Comparison of ENCODE assay signal across 26 cellular contexts in genomic region chrX:40101430-40101802, GRCh38. TPM values are rescaled to one million over a fixed set of nuclear protein-coding genes. Genes with fewer than 3 reads are reported as not detected.
A peak's percentile ranks its signal among the peaks of the same experiment; 100 is the strongest.
DNase-seq lines count a peak whose midpoint lies in the region; ATAC-seq and TF ChIP-seq lines count a peak whose summit lies in the region.
"Had no signal": no experiment of that assay in that cellular context is flagged by ENCODE, and none has a peak within 500 bp of the region (broad histone marks: within the 10 kb centered on the region; RNA-seq: fewer than 3 reads in every experiment).

No MANE protein-coding gene starts in this region.

- peaks cover 2% of the 10 kb centered on the region; the same call in 1 of the 2 replicates for H3K79me2 ChIP-seq in Karpas-422 (ENCODE audit: low read length)
- no peaks in the 10 kb centered on the region for H3K79me2 ChIP-seq in osteoblast (ENCODE audit: insufficient read depth, low read length)

- peaks cover 49 to 75% (median 65%) of the 10 kb centered on the region in 10 experiments for H3K4me1 ChIP-seq in BLaER1 treated with 17β-estradiol and CSF1 and Interleukin-3, amounts not matched to agents 10 nM and 100 nM
- H3K4me1 ChIP-seq in Karpas-422 (ENCODE audit: low read length) (peaks cover 57% of the 10 kb centered on the region), osteoblast (ENCODE audit: insufficient read depth, low read length) (peaks cover 7% of the 10 kb centered on the region)
- H3K4me1 ChIP-seq in effector memory CD4-positive, alpha-beta T cell (ENCODE audit: control insufficient read depth, insufficient read depth, low read length, poor library complexity, severe bottlenecking): peaks cover 10% of the 10 kb centered on the region

- H3K27ac ChIP-seq in BLaER1 treated with 17β-estradiol and CSF1 and Interleukin-3, amounts not matched to agents 10 nM and 100 nM: peak overlapping the region in 3 of 11 experiments; percentile 4 to 84 (median 66); a peak in 2 of 22 replicates
- H3K27ac ChIP-seq in Karpas-422 (ENCODE audit: low read length): peak overlapping the region; percentile 99
- no peak overlapping the region for H3K27ac ChIP-seq in osteoblast (ENCODE audit: low read depth, low read length)
- H3K27ac ChIP-seq in effector memory CD4-positive, alpha-beta T cell (ENCODE audit: insufficient read depth, low read length, poor library complexity, severe bottlenecking): no peak overlapping the region
- H3K27ac ChIP-seq: breast epithelium, heart right ventricle, lower lobe of right lung, PC-9 had no signal

- peak overlapping the region in 2 of 5 experiments; percentile 45 to 97 for H3K27ac Mint-ChIP-seq in brain
- H3K27ac Mint-ChIP-seq: activated naive CD8-positive, alpha-beta T cell treated with anti-CD3 and anti-CD28 coated beads, Interleukin-2, amount 50 U/mL, for 24 hours; activated T-helper 2 cell treated with anti-CD3 and anti-CD28 coated beads, Interferon-gamma antibody, Interleukin-2, Interleukin-4, amounts not matched to agents 10 μg/mL and 5 μg/mL and 100 μg/mL, durations not matched to agents 14 hours and 24 hours and 36 hours; T-helper 1 cell treated with Interleukin-12 subunit alpha and Interleukin-12 subunit beta and Interleukin-4 antibody, amounts not matched to agents 30 μg/mL and 1 μg/mL, for 36 hours had no signal

- ATAC-seq in GM19463 (IDR thresholded peaks at IDR 0.05; ENCODE audit: unreplicated experiment): no peak
- ATAC-seq: activated naive CD8-positive, alpha-beta T cell treated with anti-CD3 and anti-CD28 coated beads, Interleukin-2, amount 50 U/mL, for 24 hours; heart right ventricle; HepG2; lower lobe of right lung; right cardiac atrium had no signal

- DNase-seq in Karpas-422 (no peak), osteoblast (ENCODE audit: insufficient read length, low spot score, missing footprints) (peak; percentile 59), NOMO-1 treated with DMSO at 0.1 percent for 48 hours (lab: John Stamatoyannopoulos, UW; ENCODE audit: unreplicated experiment) (no peak)
- DNase-seq in activated naive CD4-positive, alpha-beta T cell (lab: John Stamatoyannopoulos, UW): no peak
- DNase-seq in effector memory CD4-positive, alpha-beta T cell: no peak
- DNase-seq: activated CD4-positive, alpha-beta T cell treated with anti-CD3 and anti-CD28 coated beads, Interleukin-2, amount 10 ng/mL, durations not matched to agents 7 days and 5 days; activated naive CD8-positive, alpha-beta T cell treated with anti-CD3 and anti-CD28 coated beads, Interleukin-2, amount 50 U/mL, for 24 hours; CD4-positive, alpha-beta memory T cell; cortex of kidney; heart right ventricle; lower lobe of right lung; MG63; NCI-H1694; NCI-H2171 treated with DMSO at 0.1 percent for 48 hours; NCI-H69; occipital lobe; PC-9; right cardiac atrium; SIG-M5 had no signal

- peaks cover 7 to 30% (median 15%) of the 10 kb centered on the region in 11 experiments; a peak in 18 of 22 replicates for H3K27me3 ChIP-seq in BLaER1 treated with 17β-estradiol and CSF1 and Interleukin-3, amounts not matched to agents 10 nM and 100 nM
- H3K27me3 ChIP-seq in Karpas-422 (ENCODE audit: low read length): no peaks in the 10 kb centered on the region
- H3K27me3 ChIP-seq in osteoblast (ENCODE audit: insufficient read depth, low read length): peaks cover 28% of the 10 kb centered on the region
- peaks cover 4% of the 10 kb centered on the region for H3K27me3 ChIP-seq in effector memory CD4-positive, alpha-beta T cell (replicated peaks; ENCODE audit: control insufficient read depth, insufficient read depth, low read length, poor library complexity, severe bottlenecking)
- H3K27me3 ChIP-seq: MG63 had no signal

- H3K36me3 ChIP-seq in BLaER1 treated with 17β-estradiol and CSF1 and Interleukin-3, amounts not matched to agents 10 nM and 100 nM: peaks cover 0 to 11% (median 0%) of the 10 kb centered on the region in 11 experiments; a peak in 4 of 22 replicates
- H3K36me3 ChIP-seq in Karpas-422 (ENCODE audit: insufficient read depth, low read length) (no peaks in the 10 kb centered on the region), osteoblast (ENCODE audit: insufficient read depth, low read length) (no peaks in the 10 kb centered on the region)
- no peaks in the 10 kb centered on the region for H3K36me3 ChIP-seq in effector memory CD4-positive, alpha-beta T cell (ENCODE audit: control insufficient read depth, insufficient read depth, low read length)
- H3K36me3 ChIP-seq: breast epithelium, heart right ventricle, lower lobe of right lung, MG63 had no signal

- H2AFZ ChIP-seq in Karpas-422 (ENCODE audit: low read length) (no peak overlapping the region), osteoblast (ENCODE audit: low read length) (no peak overlapping the region)
- H2AFZ ChIP-seq: PC-9 had no signal

- H3K4me3 ChIP-seq in BLaER1 treated with 17β-estradiol and CSF1 and Interleukin-3, amounts not matched to agents 10 nM and 100 nM: peak overlapping the region in 1 of 10 experiments; percentile 20; a peak in 2 of 20 replicates
- H3K4me3 ChIP-seq in Karpas-422 (ENCODE audit: low read length) (peak overlapping the region; percentile 56; the same call in 1 of the 2 replicates), osteoblast (ENCODE audit: insufficient read depth, low read length) (no peak overlapping the region)
- no peak overlapping the region for H3K4me3 ChIP-seq in effector memory CD4-positive, alpha-beta T cell (ENCODE audit: insufficient read depth, low read depth, low read length, poor library complexity, severe bottlenecking)
- H3K4me3 ChIP-seq: breast epithelium, lower lobe of right lung, MG63, PC-9 had no signal

- peak overlapping the region; percentile 77 to 95 (median 88) for H3K4me2 ChIP-seq in BLaER1 treated with 17β-estradiol and CSF1 and Interleukin-3, amounts not matched to agents 10 nM and 100 nM
- peak overlapping the region; percentile 91 for H3K4me2 ChIP-seq in Karpas-422 (ENCODE audit: low read depth, low read length, poor library complexity, severe bottlenecking)
- H3K4me2 ChIP-seq in osteoblast (ENCODE audit: insufficient read depth, low read length): no peak overlapping the region

- peaks cover 35 to 57% (median 49%) of the 10 kb centered on the region in 11 experiments for H3K9me3 ChIP-seq in BLaER1 treated with 17β-estradiol and CSF1 and Interleukin-3, amounts not matched to agents 10 nM and 100 nM (replicated peaks in 1 of 11)
- H3K9me3 ChIP-seq in Karpas-422 (ENCODE audit: low read length) (no peaks in the 10 kb centered on the region), osteoblast (ENCODE audit: low read depth, low read length) (no peaks in the 10 kb centered on the region)
- no peaks in the 10 kb centered on the region for H3K9me3 ChIP-seq in effector memory CD4-positive, alpha-beta T cell (ENCODE audit: control insufficient read depth, low read length)
- H3K9me3 ChIP-seq: breast epithelium, heart right ventricle, lower lobe of right lung, MG63 had no signal

- H3K27me3 Mint-ChIP-seq in brain: peaks cover 7% of the 10 kb centered on the region
- H3K27me3 Mint-ChIP-seq: activated CD4-positive, alpha-beta T cell treated with anti-CD3 and anti-CD28 coated beads, Interleukin-2, amount 10 ng/mL, durations not matched to agents 7 days and 5 days; activated naive CD8-positive, alpha-beta T cell treated with anti-CD3 and anti-CD28 coated beads, Interleukin-2, amount 50 U/mL, for 24 hours; CD4-positive, alpha-beta memory T cell had no signal

- H3K9me2 ChIP-seq in Karpas-422 (replicated peaks; ENCODE audit: insufficient read depth, low read length): no peaks in the 10 kb centered on the region

- TF ChIP-seq CTCF in brain (conservative IDR thresholded peaks at IDR 0.05) (no peak), osteoblast (IDR thresholded peaks at IDR 0.05; ENCODE audit: extremely low read depth, low read depth, low read length) (no peak)

- peaks cover 5 to 76% (median 60%) of the 10 kb centered on the region in 11 experiments; a peak in 20 of 22 replicates for H4K20me1 ChIP-seq in BLaER1 treated with 17β-estradiol and CSF1 and Interleukin-3, amounts not matched to agents 10 nM and 100 nM
- no peaks in the 10 kb centered on the region for H4K20me1 ChIP-seq in Karpas-422 (ENCODE audit: insufficient read depth, low read depth, low read length)
- peaks cover 4% of the 10 kb centered on the region for H4K20me1 ChIP-seq in osteoblast (ENCODE audit: insufficient read depth, low read length)

- H3K36me3 Mint-ChIP-seq in brain: no peaks in the 10 kb centered on the region

- peak overlapping the region in 8 of 11 experiments; percentile 45 to 85 (median 64); a peak in 13 of 22 replicates for H3K9ac ChIP-seq in BLaER1 treated with 17β-estradiol and CSF1 and Interleukin-3, amounts not matched to agents 10 nM and 100 nM
- H3K9ac ChIP-seq in Karpas-422 (ENCODE audit: low read length): peak overlapping the region; percentile 63

- peaks cover 0 to 4% (median 0%) of the 10 kb centered on the region in 5 experiments for H3K9me3 Mint-ChIP-seq in brain
- H3K9me3 Mint-ChIP-seq: activated CD4-positive, alpha-beta T cell treated with anti-CD3 and anti-CD28 coated beads, Interleukin-2, amount 10 ng/mL, durations not matched to agents 7 days and 5 days; activated naive CD8-positive, alpha-beta T cell treated with anti-CD3 and anti-CD28 coated beads, Interleukin-2, amount 50 U/mL, for 24 hours; activated T-helper 2 cell treated with anti-CD3 and anti-CD28 coated beads, Interferon-gamma antibody, Interleukin-2, Interleukin-4, amounts not matched to agents 10 μg/mL and 5 μg/mL and 100 μg/mL, durations not matched to agents 14 hours and 24 hours and 36 hours; T-helper 1 cell treated with Interleukin-12 subunit alpha and Interleukin-12 subunit beta and Interleukin-4 antibody, amounts not matched to agents 30 μg/mL and 1 μg/mL, for 36 hours had no signal

- H3K4me1 Mint-ChIP-seq in brain: peaks cover 48% of the 10 kb centered on the region

- peak overlapping the region in 3 of 5 experiments; percentile 13 to 91 (median 56) for H3K4me3 Mint-ChIP-seq in brain
- H3K4me3 Mint-ChIP-seq: activated CD4-positive, alpha-beta T cell treated with anti-CD3 and anti-CD28 coated beads, Interleukin-2, amount 10 ng/mL, durations not matched to agents 7 days and 5 days; activated naive CD8-positive, alpha-beta T cell treated with anti-CD3 and anti-CD28 coated beads, Interleukin-2, amount 50 U/mL, for 24 hours; T-helper 1 cell treated with Interleukin-12 subunit alpha and Interleukin-12 subunit beta and Interleukin-4 antibody, amounts not matched to agents 30 μg/mL and 1 μg/mL, for 36 hours had no signal

RNA-seq across cellular contexts. Expression of gene BCOR, which starts 3.7 kb away (rescaled TPM):
- 43.7 and 49.9 TPM in 2 replicates for total RNA-seq in Karpas-422 (2014; rRNA removed; shearing (Covaris generic); ENCODE audit: low replicate concordance)
- 41.6 TPM for polyA plus RNA-seq in brain (ENCODE audit: insufficient read depth, low read depth, low replicate concordance)
- 14.7 and 14.8 TPM in 2 replicates for total RNA-seq in osteoblast
